In genomic region chr4:145886871-145887240, GRCh38 we compare ENCODE assay signal across 18 cellular contexts. TPM values are rescaled to one million over a fixed set of nuclear protein-coding genes. Genes with fewer than 3 reads are reported as not detected.
DNase-seq lines count a peak whose midpoint lies in the region; ATAC-seq and TF ChIP-seq lines count a peak whose summit lies in the region.
"Had no signal": no experiment of that assay in that cellular context is flagged by ENCODE, and none has a peak within 500 bp of the region (broad histone marks: within the 10 kb centered on the region; RNA-seq: fewer than 3 reads in every experiment).

No MANE protein-coding gene starts in this region.

- H3K27me3 Mint-ChIP-seq in activated B cell treated with CpG ODN at 0.5 μM for 24 hours = no peaks in the 10 kb centered on the region
- H3K27me3 Mint-ChIP-seq: CD4-positive, CD25-positive, alpha-beta regulatory T cell; T-helper 17 cell had no signal

- TF ChIP-seq CTCF in activated B cell treated with CpG ODN at 0.5 μM for 24 hours (IDR thresholded peaks at IDR 0.05) = no peak
- no peak for TF ChIP-seq CTCF in body of pancreas (IDR thresholded peaks at IDR 0.05)

- peak overlapping the region; percentile 52 for H3K4me2 ChIP-seq in Karpas-422 (ENCODE audit: low read depth, low read length, poor library complexity, severe bottlenecking)

- H3K27ac ChIP-seq in Karpas-422 (ENCODE audit: low read length) = peak overlapping the region; percentile 76
- peak overlapping the region; percentile 64 for H3K27ac ChIP-seq in iPS-20b (ENCODE audit: low read length)
- peak overlapping the region; percentile 11 for H3K27ac ChIP-seq in stomach smooth muscle (ENCODE audit: low read length)
- H3K27ac ChIP-seq in body of pancreas = no peak overlapping the region

- H3K79me2 ChIP-seq in Karpas-422 (ENCODE audit: low read length) = peaks cover 98% of the 10 kb centered on the region

- no peaks in the 10 kb centered on the region for H3K27me3 ChIP-seq in Karpas-422 (ENCODE audit: low read length)
- H3K27me3 ChIP-seq in iPS-20b (ENCODE audit: insufficient read depth, low read length) = no peaks in the 10 kb centered on the region
- H3K27me3 ChIP-seq in stomach smooth muscle (ENCODE audit: control insufficient read depth in 1 of 2, insufficient read depth in 2 of 2, low read length in 2 of 2) = no peaks in the 10 kb centered on the region
- H3K27me3 ChIP-seq in body of pancreas = no peaks in the 10 kb centered on the region

- no peaks in the 10 kb centered on the region for H3K9me2 ChIP-seq in Karpas-422 (replicated peaks; ENCODE audit: insufficient read depth, low read length)

- CTCF ChIA-PET in activated B cell treated with CpG ODN at 0.5 μM for 24 hours (lab: Charles Lee) = interaction anchor here (0.5 to 1.2 kb wide), 2 partner anchors 9 to 56 kb away, joined by 3 read pairs; no protein-coding TSS in a partner anchor

- H3K9ac ChIP-seq in Karpas-422 (ENCODE audit: low read length) (no peak overlapping the region), iPS-20b (ENCODE audit: low read depth, low read length) (0 out of 2 replicates have a peak overlapping the region, but pooled peaks have one; percentile 10), stomach smooth muscle (ENCODE audit: low read length in 2 of 2) (peak overlapping the region in 1 of 2 donors; percentile 5)

- no peak overlapping the region for H3K4me3 Mint-ChIP-seq in activated B cell treated with CpG ODN at 0.5 μM for 24 hours
- H3K4me3 Mint-ChIP-seq: activated T-cell treated with anti-CD3 and anti-CD28 coated beads, Interleukin-2, amount 50 U/mL, for 72 hours; CD4-positive, CD25-positive, alpha-beta regulatory T cell; immature natural killer cell; T-helper 17 cell had no signal

- peak; percentile 34 for ATAC-seq in activated B cell treated with CpG ODN at 0.5 μM for 24 hours (ENCODE audit: low read depth)
- no peak for ATAC-seq in body of pancreas
- ATAC-seq: activated T-cell treated with anti-CD3 and anti-CD28 coated beads, Interleukin-2, amount 50 U/mL, for 72 hours; T-helper 17 cell had no signal

- intact Hi-C loops in activated B cell treated with CpG ODN at 0.5 μM for 24 hours (cut with micrococcal nuclease) = loop anchor here (5.0 kb wide), 1 partner anchor 50 kb away; the partner anchor contains the start of gene ZNF827
- intact Hi-C loops in body of pancreas (cut with DNase I) = no loop called here

- no peaks in the 10 kb centered on the region for H3K9me3 ChIP-seq in Karpas-422 (ENCODE audit: low read length)
- no peaks in the 10 kb centered on the region for H3K9me3 ChIP-seq in iPS-20b (ENCODE audit: insufficient read depth, low read depth, low read length)
- no peaks in the 10 kb centered on the region for H3K9me3 ChIP-seq in stomach smooth muscle (ENCODE audit: control insufficient read depth in 2 of 2, low read length in 2 of 2)
- H3K9me3 ChIP-seq in body of pancreas = no peaks in the 10 kb centered on the region

- H3K36me3 Mint-ChIP-seq in activated B cell treated with CpG ODN at 0.5 μM for 24 hours (ENCODE audit: low read depth) = peaks cover 38% of the 10 kb centered on the region

- peaks cover 53% of the 10 kb centered on the region for H3K4me1 Mint-ChIP-seq in activated B cell treated with CpG ODN at 0.5 μM for 24 hours

- no peaks in the 10 kb centered on the region for H4K20me1 ChIP-seq in Karpas-422 (ENCODE audit: insufficient read depth, low read depth, low read length)

- H3K36me3 ChIP-seq in Karpas-422 (ENCODE audit: insufficient read depth, low read length) = peaks cover 35% of the 10 kb centered on the region
- H3K36me3 ChIP-seq in iPS-20b (ENCODE audit: insufficient read depth, low read depth, low read length) = peaks cover 52% of the 10 kb centered on the region
- H3K36me3 ChIP-seq in stomach smooth muscle (ENCODE audit: control insufficient read depth in 2 of 2, insufficient read depth in 2 of 2, low read length in 2 of 2) = peaks cover 4 to 10% of the 10 kb centered on the region in 2 donors
- H3K36me3 ChIP-seq in body of pancreas (replicated peaks in 1 of 2; ENCODE audit: insufficient read depth in 1 of 2, low read depth in 2 of 2) = no peaks in the 10 kb centered on the region

- POLR2A ChIA-PET in activated B cell treated with CpG ODN at 0.5 μM for 24 hours (lab: Charles Lee) = no interaction called here

- no peak overlapping the region for H3K27ac Mint-ChIP-seq in activated B cell treated with CpG ODN at 0.5 μM for 24 hours
- H3K27ac Mint-ChIP-seq: activated T-cell treated with anti-CD3 and anti-CD28 coated beads, Interleukin-2, amount 50 U/mL, for 72 hours; CD4-positive, CD25-positive, alpha-beta regulatory T cell; immature natural killer cell; T-helper 17 cell had no signal

- DNase-seq in Karpas-422 (peak; percentile 82), activated B cell treated with CpG ODN at 0.5 μM for 24 hours (no peak), HCEC 1CT (no peak), NCI-H2029 (lab: John Stamatoyannopoulos, UW) (no peak), NCI-H446 (lab: John Stamatoyannopoulos, UW) (no peak), body of pancreas (no peak)
- DNase-seq: activated CD4-positive, alpha-beta T cell treated with anti-CD3 and anti-CD28 coated beads for 48 hours; activated T-cell treated with anti-CD3 and anti-CD28 coated beads, Interleukin-2, amount 50 U/mL, for 72 hours; CD4-positive, CD25-positive, alpha-beta regulatory T cell; immature natural killer cell; NCI-H146; NCI-H510A treated with DMSO at 0.1 percent for 48 hours; retina; stimulated activated CD4-positive, alpha-beta T cell treated with anti-CD3 and anti-CD28 coated beads, Interleukin-4, amount 100 ng/mL, for 4 hours; stimulated activated naive CD4-positive, alpha-beta T cell; T-helper 17 cell had no signal

- H2AFZ ChIP-seq in Karpas-422 (ENCODE audit: low read length) = no peak overlapping the region

- TF ChIP-seq POLR2A in body of pancreas (IDR thresholded peaks at IDR 0.05) = no peak

- H3K4me1 ChIP-seq in Karpas-422 (ENCODE audit: low read length) (peaks cover 94% of the 10 kb centered on the region), iPS-20b (ENCODE audit: insufficient read depth, low read length) (peaks cover 58% of the 10 kb centered on the region), stomach smooth muscle (ENCODE audit: control insufficient read depth, insufficient read depth, low read length) (peaks cover 16% of the 10 kb centered on the region), body of pancreas (peaks cover 9% of the 10 kb centered on the region)

- no peaks in the 10 kb centered on the region for H3K9me3 Mint-ChIP-seq in activated B cell treated with CpG ODN at 0.5 μM for 24 hours
- H3K9me3 Mint-ChIP-seq: activated T-cell treated with anti-CD3 and anti-CD28 coated beads, Interleukin-2, amount 50 U/mL, for 72 hours; CD4-positive, CD25-positive, alpha-beta regulatory T cell; immature natural killer cell had no signal

- no peak overlapping the region for H3K4me3 ChIP-seq in Karpas-422 (ENCODE audit: low read length)
- H3K4me3 ChIP-seq in iPS-20b (ENCODE audit: low read length) = no peak overlapping the region
- peak overlapping the region; percentile 8 to 10 for H3K4me3 ChIP-seq in stomach smooth muscle (ENCODE audit: low read length in 2 of 2)
- H3K4me3 ChIP-seq in body of pancreas = no peak overlapping the region

RNA-seq across cellular contexts. Expression of gene ZNF827, which starts 51.8 kb away (rescaled TPM):
- total RNA-seq in Karpas-422 (2014; rRNA removed; shearing (Covaris generic); ENCODE audit: low replicate concordance) = 44.6 and 70.4 TPM in 2 replicates
- 23.9 and 27.2 TPM in 2 replicates for total RNA-seq in activated B cell treated with CpG ODN at 0.5 μM for 24 hours
- 10 to 100 TPM in 1 of 2 donors, 1 to 10 TPM in 1; 5.4 to 13.8 TPM for total RNA-seq in body of pancreas

Comparison
In these comparisons a context has a peak if more than half of its experiments do, and no peak if none do; other contexts are left out.
1. H3K27ac ChIP-seq: peak in Karpas-422 (single experiment), iPS-20b (single experiment) and stomach smooth muscle (single experiment); none in body of pancreas (0 of 4).
2. H3K4me3 ChIP-seq: peak in stomach smooth muscle (2 of 2); none in Karpas-422 (single experiment), iPS-20b (single experiment) and body of pancreas (0 of 2).